12 cellular contexts compared by ENCODE assay signal in the genomic region with DNA sequence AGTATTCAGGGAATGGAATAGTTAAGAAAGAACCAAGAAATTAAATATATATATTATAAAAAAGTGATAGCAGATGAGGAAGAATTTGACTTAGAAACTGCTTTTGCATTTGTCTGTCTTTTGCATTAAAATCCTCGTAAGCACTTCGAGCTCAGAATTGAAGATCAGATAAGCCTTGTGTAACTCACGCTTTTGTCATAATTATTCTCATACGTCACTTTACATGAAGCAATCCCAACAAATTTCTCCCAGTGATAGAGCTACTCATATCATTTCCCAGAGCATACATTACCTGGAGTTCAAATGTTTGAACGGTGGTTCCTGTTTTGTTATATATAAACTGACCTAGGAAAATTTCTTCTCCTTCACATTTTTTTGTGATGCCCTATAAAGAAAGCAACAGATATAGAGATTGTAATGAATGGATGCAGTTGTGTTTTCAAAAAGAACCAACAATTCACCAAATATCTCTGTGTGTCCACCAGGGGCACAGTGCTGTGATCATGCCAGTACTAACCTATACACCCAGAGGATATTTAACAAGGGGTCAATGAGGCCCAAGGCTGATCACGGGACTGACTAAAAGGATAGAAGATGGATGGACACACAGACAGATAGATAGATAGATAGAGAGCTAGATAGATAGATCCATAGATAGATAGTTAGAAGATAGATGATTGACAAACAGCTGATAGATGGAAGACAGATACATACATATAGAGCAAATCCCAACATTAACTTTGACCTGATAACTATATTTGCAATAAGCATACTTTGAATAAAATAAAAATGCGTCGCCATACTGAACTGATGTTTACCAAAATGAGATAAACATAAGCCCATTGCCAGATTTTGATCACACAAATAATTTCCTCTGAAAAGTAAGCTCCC. TPM values are rescaled to one million over a fixed set of nuclear protein-coding genes. Genes with fewer than 3 reads are reported as not detected.
DNase-seq lines count a peak whose midpoint lies in the region; ATAC-seq and TF ChIP-seq lines count a peak whose summit lies in the region.
"Had no signal": no experiment of that assay in that cellular context is flagged by ENCODE, and none has a peak within 500 bp of the region (broad histone marks: within the 10 kb centered on the region; RNA-seq: fewer than 3 reads in every experiment).

No MANE protein-coding gene starts in this region.

- POLR2A ChIA-PET in MCF 10A (lab: Yijun Ruan, JAX) (interaction anchor here (0.7 to 2.4 kb wide), 3 partner anchors 9 to 496 kb away, joined by 3 to 8 read pairs (median 4); a partner anchor contains a TSS), OCI-LY7 (lab: Charles Lee) (interaction anchor here (0.6 to 1.5 kb wide), 5 partner anchors 9 to 120 kb away, joined by 3 to 4 read pairs (median 3); no protein-coding TSS in a partner anchor)

- TF ChIP-seq POLR2A in breast epithelium (IDR thresholded peaks at IDR 0.05) (no peak), body of pancreas (IDR thresholded peaks at IDR 0.05) (no peak)

- H3K4me3 Mint-ChIP-seq in MCF 10A (ENCODE audit: unreplicated experiment) (no peak overlapping the region), endodermal cell (no peak overlapping the region), type B pancreatic cell (peak overlapping the region; percentile 4), T-helper 17 cell (no peak overlapping the region)
- no peak overlapping the region for H3K4me3 Mint-ChIP-seq in activated CD8-positive, alpha-beta memory T cell treated with anti-CD3 and anti-CD28 coated beads, Interleukin-2, amount 10 ng/mL, durations not matched to agents 7 days and 5 days
- H3K4me3 Mint-ChIP-seq: activated naive CD8-positive, alpha-beta T cell treated with anti-CD3 and anti-CD28 coated beads, Interleukin-2, amount 50 U/mL, for 24 hours had no signal

- no peaks in the 10 kb centered on the region for H3K27me3 ChIP-seq in breast epithelium
- no peaks in the 10 kb centered on the region for H3K27me3 ChIP-seq in endodermal cell (ENCODE audit: control insufficient read depth, insufficient read depth, low read length, poor library complexity, severe bottlenecking)
- no peaks in the 10 kb centered on the region for H3K27me3 ChIP-seq in body of pancreas
- H3K27me3 ChIP-seq: BLaER1, stomach had no signal

- no peak for ATAC-seq in body of pancreas
- ATAC-seq in activated CD8-positive, alpha-beta memory T cell treated with anti-CD3 and anti-CD28 coated beads, Interleukin-2, amount 10 ng/mL, durations not matched to agents 7 days and 5 days: no peak
- ATAC-seq in T-helper 17 cell: no peak
- ATAC-seq: activated naive CD8-positive, alpha-beta T cell treated with anti-CD3 and anti-CD28 coated beads, Interleukin-2, amount 50 U/mL, for 24 hours had no signal

- BruUV-seq in MCF 10A (replicated peaks; lab: Mats Ljungman, UMichigan) (no TSS peak), OCI-LY7 (replicated peaks; lab: Mats Ljungman, UMichigan) (no TSS peak)

- H3K27ac Mint-ChIP-seq in MCF 10A (ENCODE audit: low read depth, unreplicated experiment) (no peak overlapping the region), endodermal cell (no peak overlapping the region), type B pancreatic cell (peak overlapping the region; percentile 1), T-helper 17 cell (no peak overlapping the region)
- H3K27ac Mint-ChIP-seq in activated CD8-positive, alpha-beta memory T cell treated with anti-CD3 and anti-CD28 coated beads, Interleukin-2, amount 10 ng/mL, durations not matched to agents 7 days and 5 days: no peak overlapping the region
- H3K27ac Mint-ChIP-seq: activated naive CD8-positive, alpha-beta T cell treated with anti-CD3 and anti-CD28 coated beads, Interleukin-2, amount 50 U/mL, for 24 hours had no signal

- 89 to 91% methylated on average over 6 to 7 of the region's 8 CpGs for WGBS in endodermal cell (ENCODE audit: insufficient coverage in 1 of 2, insufficient read length in 1 of 2), 2 experiments
- WGBS in body of pancreas, 2 donors: 70% methylated on average over 8 of the region's 8 CpGs

- no peak overlapping the region for H3K27ac ChIP-seq in breast epithelium
- H3K27ac ChIP-seq in OCI-LY7 (ENCODE audit: low read depth, low read length, poor library complexity, severe bottlenecking): no peak overlapping the region
- H3K27ac ChIP-seq in endodermal cell (ENCODE audit: low read depth, low read length): no peak overlapping the region
- H3K27ac ChIP-seq in body of pancreas: no peak overlapping the region
- H3K27ac ChIP-seq: BLaER1, stomach had no signal

- no peaks in the 10 kb centered on the region for H3K27me3 Mint-ChIP-seq in MCF 10A (ENCODE audit: insufficient read depth, unreplicated experiment)
- no peaks in the 10 kb centered on the region for H3K27me3 Mint-ChIP-seq in endodermal cell (ENCODE audit: insufficient read depth)
- no peaks in the 10 kb centered on the region for H3K27me3 Mint-ChIP-seq in type B pancreatic cell
- no peaks in the 10 kb centered on the region for H3K27me3 Mint-ChIP-seq in activated CD8-positive, alpha-beta memory T cell treated with anti-CD3 and anti-CD28 coated beads, Interleukin-2, amount 10 ng/mL, durations not matched to agents 7 days and 5 days
- no peaks in the 10 kb centered on the region for H3K27me3 Mint-ChIP-seq in T-helper 17 cell
- H3K27me3 Mint-ChIP-seq: activated naive CD8-positive, alpha-beta T cell treated with anti-CD3 and anti-CD28 coated beads, Interleukin-2, amount 50 U/mL, for 24 hours had no signal

- H3K36me3 ChIP-seq in breast epithelium: no peaks in the 10 kb centered on the region
- H3K36me3 ChIP-seq in OCI-LY7 (ENCODE audit: insufficient read depth, low read length): no peaks in the 10 kb centered on the region
- no peaks in the 10 kb centered on the region for H3K36me3 ChIP-seq in endodermal cell (ENCODE audit: control insufficient read depth, insufficient read depth, low read length)
- H3K36me3 ChIP-seq in body of pancreas (replicated peaks in 1 of 2; ENCODE audit: insufficient read depth in 1 of 2, low read depth in 2 of 2): no peaks in the 10 kb centered on the region
- H3K36me3 ChIP-seq: BLaER1, stomach had no signal

- no peaks in the 10 kb centered on the region for H3K9me3 Mint-ChIP-seq in MCF 10A (ENCODE audit: unreplicated experiment)
- peaks cover 8% of the 10 kb centered on the region for H3K9me3 Mint-ChIP-seq in endodermal cell
- H3K9me3 Mint-ChIP-seq in type B pancreatic cell: no peaks in the 10 kb centered on the region
- peaks cover 2% of the 10 kb centered on the region for H3K9me3 Mint-ChIP-seq in activated CD8-positive, alpha-beta memory T cell treated with anti-CD3 and anti-CD28 coated beads, Interleukin-2, amount 10 ng/mL, durations not matched to agents 7 days and 5 days (ENCODE audit: low read depth)
- H3K9me3 Mint-ChIP-seq: activated naive CD8-positive, alpha-beta T cell treated with anti-CD3 and anti-CD28 coated beads, Interleukin-2, amount 50 U/mL, for 24 hours had no signal

- H3K36me3 Mint-ChIP-seq in MCF 10A (ENCODE audit: insufficient read depth, unreplicated experiment): no peaks in the 10 kb centered on the region
- H3K36me3 Mint-ChIP-seq in endodermal cell (ENCODE audit: low read depth): no peaks in the 10 kb centered on the region
- H3K36me3 Mint-ChIP-seq in type B pancreatic cell: no peaks in the 10 kb centered on the region
- peaks cover 2% of the 10 kb centered on the region for H3K36me3 Mint-ChIP-seq in activated CD8-positive, alpha-beta memory T cell treated with anti-CD3 and anti-CD28 coated beads, Interleukin-2, amount 10 ng/mL, durations not matched to agents 7 days and 5 days
- H3K36me3 Mint-ChIP-seq in T-helper 17 cell (ENCODE audit: low read depth): no peaks in the 10 kb centered on the region

- DNase-seq in MCF 10A (ENCODE audit: unreplicated experiment) (peak; percentile 17), breast epithelium (ENCODE audit: low spot score in 2 of 2) (no peak), OCI-LY7 (ENCODE audit: low spot score) (peak; percentile 27), endodermal cell (no peak), type B pancreatic cell (ENCODE audit: extremely low spot score, unreplicated experiment) (no peak), body of pancreas (no peak), T-helper 17 cell (no peak)
- DNase-seq in activated CD8-positive, alpha-beta memory T cell treated with anti-CD3 and anti-CD28 coated beads, Interleukin-2, amount 10 ng/mL, durations not matched to agents 7 days and 5 days: no peak
- DNase-seq: activated naive CD8-positive, alpha-beta T cell treated with anti-CD3 and anti-CD28 coated beads, Interleukin-2, amount 50 U/mL, for 24 hours; stomach had no signal

- intact Hi-C loops in MCF 10A (cut with micrococcal nuclease) (no loop called here), breast epithelium (cut with DNase I; ENCODE audit: low total_unique reads) (no loop called here), OCI-LY7 (cut with micrococcal nuclease; ENCODE audit: unreplicated experiment) (no loop called here), body of pancreas (cut with DNase I) (loop anchor here (5.0 kb wide), 1 partner anchor 119 kb away; no protein-coding TSS in a partner anchor)

- H3K4me1 ChIP-seq in breast epithelium (no peaks in the 10 kb centered on the region), OCI-LY7 (ENCODE audit: insufficient read depth, low read length, poor library complexity, severe bottlenecking) (peaks cover 19% of the 10 kb centered on the region), endodermal cell (ENCODE audit: control insufficient read depth, insufficient read depth, low read length) (no peaks in the 10 kb centered on the region), body of pancreas (peaks cover 10% of the 10 kb centered on the region)

- CTCF ChIA-PET in MCF 10A (lab: Yijun Ruan, JAX) (interaction anchor here (0.5 to 2.3 kb wide), 18 partner anchors 8 to 1515 kb away, joined by 3 to 14 read pairs (median 4); no protein-coding TSS in a partner anchor), OCI-LY7 (lab: Charles Lee; ENCODE audit: unreplicated experiment) (interaction anchor here (0.9 kb wide), 1 partner anchor 122 kb away, joined by 3 read pairs; no protein-coding TSS in a partner anchor)
- CTCF ChIA-PET in activated CD8-positive, alpha-beta memory T cell treated with anti-CD3 and anti-CD28 coated beads, Interleukin-2, amount 10 ng/mL, durations not matched to agents 7 days and 5 days (lab: Charles Lee): interaction anchor here (1.0 to 2.4 kb wide), 11 partner anchors 9 to 121 kb away, joined by 3 to 17 read pairs (median 3); no protein-coding TSS in a partner anchor

- H4K20me1 ChIP-seq in OCI-LY7 (ENCODE audit: insufficient read depth, low read length): no peaks in the 10 kb centered on the region
- H4K20me1 ChIP-seq: BLaER1 had no signal

- H3K9ac ChIP-seq in endodermal cell (ENCODE audit: extremely low read depth, low read length, poor library complexity, severe bottlenecking): no peak overlapping the region
- H3K9ac ChIP-seq: BLaER1 had no signal

- H3K4me1 Mint-ChIP-seq in MCF 10A (ENCODE audit: insufficient read depth, unreplicated experiment): no peaks in the 10 kb centered on the region
- H3K4me1 Mint-ChIP-seq in endodermal cell: peaks cover 29% of the 10 kb centered on the region
- peaks cover 28% of the 10 kb centered on the region for H3K4me1 Mint-ChIP-seq in type B pancreatic cell (ENCODE audit: unreplicated experiment)
- peaks cover 21% of the 10 kb centered on the region for H3K4me1 Mint-ChIP-seq in activated CD8-positive, alpha-beta memory T cell treated with anti-CD3 and anti-CD28 coated beads, Interleukin-2, amount 10 ng/mL, durations not matched to agents 7 days and 5 days
- peaks cover 21% of the 10 kb centered on the region for H3K4me1 Mint-ChIP-seq in T-helper 17 cell

- H3K9me2 ChIP-seq in OCI-LY7 (ENCODE audit: insufficient read depth, low read length): no peaks in the 10 kb centered on the region

- H3K79me2 ChIP-seq in OCI-LY7 (ENCODE audit: insufficient read depth, low read depth, low read length): no peaks in the 10 kb centered on the region

- H2AFZ ChIP-seq in OCI-LY7 (ENCODE audit: low read length): no peak overlapping the region

- TF ChIP-seq CTCF in MCF 10A (IDR thresholded peaks at IDR 0.05; ENCODE audit: unreplicated experiment) (no peak), breast epithelium (IDR thresholded peaks at IDR 0.05) (no peak), OCI-LY7 (conservative IDR thresholded peaks at IDR 0.05; ENCODE audit: low read length) (peak; percentile 82), endodermal cell (conservative IDR thresholded peaks at IDR 0.05) (peak; percentile 77), type B pancreatic cell (conservative IDR thresholded peaks at IDR 0.05) (peak; percentile 71), body of pancreas (IDR thresholded peaks at IDR 0.05) (peak in 1 of 7 experiments; percentile 11)

- H3K4me3 ChIP-seq in breast epithelium: no peak overlapping the region
- H3K4me3 ChIP-seq in OCI-LY7 (ENCODE audit: low read depth, low read length, poor library complexity, severe bottlenecking): no peak overlapping the region
- no peak overlapping the region for H3K4me3 ChIP-seq in endodermal cell (ENCODE audit: low read length)
- no peak overlapping the region for H3K4me3 ChIP-seq in body of pancreas
- H3K4me3 ChIP-seq: BLaER1, stomach had no signal

- H3K9me3 ChIP-seq in breast epithelium (no peaks in the 10 kb centered on the region), OCI-LY7 (ENCODE audit: low read length) (no peaks in the 10 kb centered on the region), endodermal cell (ENCODE audit: control insufficient read depth, low read length) (no peaks in the 10 kb centered on the region), body of pancreas (no peaks in the 10 kb centered on the region), T-helper 17 cell (ENCODE audit: control insufficient read depth, low read length, poor library complexity, severe bottlenecking) (no peaks in the 10 kb centered on the region)
- H3K9me3 ChIP-seq: BLaER1, stomach had no signal

- no peak overlapping the region for H3K4me2 ChIP-seq in OCI-LY7 (ENCODE audit: low read length)
- H3K4me2 ChIP-seq: BLaER1 had no signal

RNA-seq across cellular contexts. Expression of a gene that starts 9.3 kb away (rescaled TPM):
- total RNA-seq in MCF 10A (2022) (39.9 and 42.8 TPM in 2 replicates), breast epithelium (10 to 100 TPM; 26.5 to 46.2 (median 31.5) TPM), OCI-LY7 (2022) (44.5 and 44.8 TPM in 2 replicates), endodermal cell (10 to 100 TPM; 37.0 to 42.5 TPM), type B pancreatic cell (ENCODE audit: low replicate concordance) (26.4 and 34.5 TPM in 2 replicates), body of pancreas (10 to 100 TPM; 15.2 to 16.9 TPM), T-helper 17 cell (10 to 100 TPM; 57.7 to 65.1 TPM)
- total RNA-seq in OCI-LY7 (2014; rRNA removed; shearing (Covaris generic)): 24.7 and 28.2 TPM in 2 replicates
- polyA plus RNA-seq in endodermal cell (2013, experiment 1 of 2): 19.0 TPM
- 21.8 TPM for polyA plus RNA-seq in endodermal cell (2013, experiment 2 of 2)
- 10 to 100 TPM; 27.0 to 30.8 TPM for total RNA-seq in activated CD8-positive, alpha-beta memory T cell treated with anti-CD3 and anti-CD28 coated beads, Interleukin-2, amount 10 ng/mL, durations not matched to agents 7 days and 5 days

RNA-seq across cellular contexts. Expression of a gene that starts 40.2 kb away (rescaled TPM):
- total RNA-seq in MCF 10A (2022) (0.22 TPM in 1 of 2 replicates, not detected in the other), breast epithelium (not detected), OCI-LY7 (2022) (2.7 and 2.9 TPM in 2 replicates), endodermal cell (not detected), type B pancreatic cell (ENCODE audit: low replicate concordance) (not detected in 2 replicates), body of pancreas (not detected), T-helper 17 cell (not detected)
- total RNA-seq in OCI-LY7 (2014; rRNA removed; shearing (Covaris generic)): not detected in 2 replicates
- not detected for polyA plus RNA-seq in endodermal cell (2013, experiment 1 of 2)
- not detected for polyA plus RNA-seq in endodermal cell (2013, experiment 2 of 2)
- total RNA-seq in activated CD8-positive, alpha-beta memory T cell treated with anti-CD3 and anti-CD28 coated beads, Interleukin-2, amount 10 ng/mL, durations not matched to agents 7 days and 5 days: not detected
- total RNA-seq: stomach; T-helper 1 cell treated with Interleukin-12 subunit alpha and Interleukin-12 subunit beta and Interleukin-4 antibody, amounts not matched to agents 30 ng/mL and 1 ng/mL, for 36 hours had no signal
- polyA plus RNA-seq: stomach had no signal

RNA-seq across cellular contexts. Expression of a gene that starts 40.5 kb away (rescaled TPM):
- 0.25 TPM in 1 of 2 replicates, not detected in the other for total RNA-seq in MCF 10A (2022)
- total RNA-seq in breast epithelium: under 1 TPM; 0.32 to 0.44 (median 0.33) TPM
- 0.19 and 0.26 TPM in 2 replicates for total RNA-seq in OCI-LY7 (2014; rRNA removed; shearing (Covaris generic))
- total RNA-seq in OCI-LY7 (2022): 0.63 TPM in 2 replicates
- under 1 TPM; 0.13 to 0.20 TPM for total RNA-seq in endodermal cell
- 0.18 TPM for polyA plus RNA-seq in endodermal cell (2013, experiment 1 of 2)
- 0.08 TPM for polyA plus RNA-seq in endodermal cell (2013, experiment 2 of 2)
- 0.17 and 0.67 TPM in 2 replicates for total RNA-seq in type B pancreatic cell (ENCODE audit: low replicate concordance)
- 1 to 10 TPM in 1 of 2 donors, under 1 TPM in 1; 0.26 to 4.0 TPM for total RNA-seq in body of pancreas
- under 1 TPM; 0.06 to 0.19 TPM for total RNA-seq in activated CD8-positive, alpha-beta memory T cell treated with anti-CD3 and anti-CD28 coated beads, Interleukin-2, amount 10 ng/mL, durations not matched to agents 7 days and 5 days
- total RNA-seq in T-helper 17 cell: under 1 TPM; 0.77 to 0.83 TPM

RNA-seq across cellular contexts. Expression of a gene that starts 46.6 kb away (rescaled TPM):
- total RNA-seq in MCF 10A (2022) (0.37 and 0.52 TPM in 2 replicates), breast epithelium (not detected), OCI-LY7 (2022) (0.18 and 0.29 TPM in 2 replicates), endodermal cell (under 1 TPM in 1 of 2 donors, not detected in 1; 0.57 TPM), type B pancreatic cell (ENCODE audit: low replicate concordance) (0.36 and 1.5 TPM in 2 replicates), body of pancreas (under 1 TPM in 1 of 2 donors, not detected in 1; 0.26 TPM), T-helper 17 cell (under 1 TPM; 0.29 to 0.30 TPM)
- total RNA-seq in OCI-LY7 (2014; rRNA removed; shearing (Covaris generic)): 0.25 and 0.59 TPM in 2 replicates
- polyA plus RNA-seq in endodermal cell (2013, experiment 1 of 2): 0.28 TPM
- polyA plus RNA-seq in endodermal cell (2013, experiment 2 of 2): 0.12 TPM
- under 1 TPM; 0.12 to 0.15 TPM for total RNA-seq in activated CD8-positive, alpha-beta memory T cell treated with anti-CD3 and anti-CD28 coated beads, Interleukin-2, amount 10 ng/mL, durations not matched to agents 7 days and 5 days
- total RNA-seq: stomach had no signal

Comparison
In these comparisons a context has a peak if more than half of its experiments do, and no peak if none do; other contexts are left out.
1. DNase-seq: peak in MCF 10A (single experiment) and OCI-LY7 (single experiment); none in breast epithelium (0 of 2), endodermal cell (single experiment), type B pancreatic cell (single experiment), body of pancreas (0 of 4), activated CD8-positive, alpha-beta memory T cell treated with anti-CD3 and anti-CD28 coated beads, Interleukin-2, amount 10 ng/mL, durations not matched to agents 7 days and 5 days (single experiment) and T-helper 17 cell (0 of 3).
2. CTCF ChIP-seq: peak in OCI-LY7 (single experiment), endodermal cell (single experiment) and type B pancreatic cell (single experiment); none in MCF 10A (single experiment) and breast epithelium (0 of 3).